Comparison of ENCODE assay signal across 24 cellular contexts in the genomic region with DNA sequence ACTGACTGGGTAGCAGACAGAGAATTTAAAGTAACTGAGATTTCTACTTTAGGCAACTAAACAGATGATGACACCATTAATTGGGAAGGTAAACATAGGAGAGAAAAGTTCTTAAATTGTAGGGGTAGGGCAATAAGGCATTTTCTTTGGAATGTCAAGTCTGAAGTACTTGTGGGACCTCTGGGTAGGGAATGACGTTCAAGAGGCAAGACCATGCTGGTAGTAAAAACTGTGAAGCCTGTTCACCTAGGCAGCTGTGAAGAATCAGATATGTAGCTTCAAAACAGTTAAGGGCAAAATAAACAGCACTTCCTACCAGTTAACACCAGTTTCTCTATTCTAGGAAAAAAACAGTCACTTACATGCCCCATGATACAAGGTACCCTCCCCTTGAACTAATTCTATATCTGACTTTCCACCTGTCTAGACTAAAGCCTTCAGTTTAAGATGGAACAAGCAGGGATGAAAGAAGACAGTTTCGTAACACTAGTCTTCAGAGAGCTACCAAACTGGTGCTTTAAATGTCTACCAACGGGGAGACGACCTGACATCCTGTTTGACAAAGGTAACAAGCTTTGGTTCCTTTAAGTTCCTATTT.
"Had no signal": no experiment of that assay in that cellular context is flagged by ENCODE, and none has a peak within 500 bp of the region (broad histone marks: within the 10 kb centered on the region; RNA-seq: fewer than 3 reads in every experiment).

No MANE protein-coding gene starts in this region.

- H3K27me3 ChIP-seq: esophagus squamous epithelium, gastrocnemius medialis, left lung, right lobe of liver, stomach, suprapubic skin, transverse colon, uterus had no signal

- H3K4me1 Mint-ChIP-seq: activated T-helper 17 cell treated with anti-CD3 and anti-CD28 coated beads, Interleukin-2, amount 50 U/mL, for 72 hours had no signal

- H3K4me3 ChIP-seq: coronary artery, esophagus squamous epithelium, gastrocnemius medialis, left lung, lung, right lobe of liver, skin epidermis, stomach, suprapubic skin, transverse colon, uterus had no signal

- H3K27me3 Mint-ChIP-seq: activated CD4-positive, alpha-beta T cell treated with anti-CD3 and anti-CD28 coated beads, Interleukin-2, amount 10 ng/mL, durations not matched to agents 24 days and 14 days; activated naive CD8-positive, alpha-beta T cell treated with anti-CD3 and anti-CD28 coated beads, Interleukin-2, amount 50 U/mL, for 24 hours; activated T-helper 17 cell treated with anti-CD3 and anti-CD28 coated beads, Interleukin-2, amount 50 U/mL, for 72 hours; naive thymus-derived CD4-positive, alpha-beta T cell had no signal

- H3K4me1 ChIP-seq: esophagus squamous epithelium, left lung, right lobe of liver, stomach, suprapubic skin, uterus had no signal

- H3K4me3 Mint-ChIP-seq: activated CD4-positive, alpha-beta T cell treated with anti-CD3 and anti-CD28 coated beads, Interleukin-2, amount 10 ng/mL, durations not matched to agents 24 days and 14 days; activated naive CD8-positive, alpha-beta T cell treated with anti-CD3 and anti-CD28 coated beads, Interleukin-2, amount 50 U/mL, for 24 hours; activated T-helper 17 cell treated with anti-CD3 and anti-CD28 coated beads, Interleukin-2, amount 50 U/mL, for 72 hours; endodermal cell; naive thymus-derived CD4-positive, alpha-beta T cell; neural crest cell had no signal

- DNase-seq: activated CD4-positive, alpha-beta T cell treated with anti-CD3 and anti-CD28 coated beads, Interleukin-2, amount 10 ng/mL, durations not matched to agents 24 days and 14 days; activated naive CD4-positive, alpha-beta T cell; activated naive CD8-positive, alpha-beta T cell treated with anti-CD3 and anti-CD28 coated beads, Interleukin-2, amount 50 U/mL, for 24 hours; activated T-cell treated with anti-CD3 and anti-CD28 coated beads, Interleukin-2, amount 50 U/mL, for 1 hour; cerebellar nuclear complex; endodermal cell; esophagus squamous epithelium; gastrocnemius medialis; hippocampal formation; kidney glomerular epithelial cell; left lung; posterior cingulate gyrus; right lobe of liver; stimulated activated CD4-positive, alpha-beta T cell treated with anti-CD3 and anti-CD28 coated beads, Interleukin-1b, Interleukin-23, amount 100 ng/mL, for 48 hours; stomach; transverse colon; uterus had no signal

- H3K36me3 ChIP-seq: uterus had no signal

- H3K9me3 ChIP-seq: esophagus squamous epithelium, gastrocnemius medialis, left lung, right lobe of liver, stomach, suprapubic skin, transverse colon, uterus had no signal

- H3K27ac Mint-ChIP-seq: activated CD4-positive, alpha-beta T cell treated with anti-CD3 and anti-CD28 coated beads, Interleukin-2, amount 10 ng/mL, durations not matched to agents 24 days and 14 days; activated naive CD8-positive, alpha-beta T cell treated with anti-CD3 and anti-CD28 coated beads, Interleukin-2, amount 50 U/mL, for 24 hours; activated T-helper 17 cell treated with anti-CD3 and anti-CD28 coated beads, Interleukin-2, amount 50 U/mL, for 72 hours; endodermal cell had no signal

- ATAC-seq: activated naive CD8-positive, alpha-beta T cell treated with anti-CD3 and anti-CD28 coated beads, Interleukin-2, amount 50 U/mL, for 24 hours; activated T-helper 17 cell treated with anti-CD3 and anti-CD28 coated beads, Interleukin-2, amount 50 U/mL, for 72 hours; gastrocnemius medialis; left lung; naive thymus-derived CD4-positive, alpha-beta T cell; right lobe of liver had no signal

- H3K9me3 Mint-ChIP-seq: activated CD4-positive, alpha-beta T cell treated with anti-CD3 and anti-CD28 coated beads, Interleukin-2, amount 10 ng/mL, durations not matched to agents 24 days and 14 days; activated naive CD8-positive, alpha-beta T cell treated with anti-CD3 and anti-CD28 coated beads, Interleukin-2, amount 50 U/mL, for 24 hours; activated T-helper 17 cell treated with anti-CD3 and anti-CD28 coated beads, Interleukin-2, amount 50 U/mL, for 72 hours; endodermal cell; naive thymus-derived CD4-positive, alpha-beta T cell; neural crest cell had no signal

- H3K27ac ChIP-seq: coronary artery, esophagus squamous epithelium, gastrocnemius medialis, left lung, right lobe of liver, skin epidermis, stomach, suprapubic skin, transverse colon, uterus had no signal
